In the genomic region with DNA sequence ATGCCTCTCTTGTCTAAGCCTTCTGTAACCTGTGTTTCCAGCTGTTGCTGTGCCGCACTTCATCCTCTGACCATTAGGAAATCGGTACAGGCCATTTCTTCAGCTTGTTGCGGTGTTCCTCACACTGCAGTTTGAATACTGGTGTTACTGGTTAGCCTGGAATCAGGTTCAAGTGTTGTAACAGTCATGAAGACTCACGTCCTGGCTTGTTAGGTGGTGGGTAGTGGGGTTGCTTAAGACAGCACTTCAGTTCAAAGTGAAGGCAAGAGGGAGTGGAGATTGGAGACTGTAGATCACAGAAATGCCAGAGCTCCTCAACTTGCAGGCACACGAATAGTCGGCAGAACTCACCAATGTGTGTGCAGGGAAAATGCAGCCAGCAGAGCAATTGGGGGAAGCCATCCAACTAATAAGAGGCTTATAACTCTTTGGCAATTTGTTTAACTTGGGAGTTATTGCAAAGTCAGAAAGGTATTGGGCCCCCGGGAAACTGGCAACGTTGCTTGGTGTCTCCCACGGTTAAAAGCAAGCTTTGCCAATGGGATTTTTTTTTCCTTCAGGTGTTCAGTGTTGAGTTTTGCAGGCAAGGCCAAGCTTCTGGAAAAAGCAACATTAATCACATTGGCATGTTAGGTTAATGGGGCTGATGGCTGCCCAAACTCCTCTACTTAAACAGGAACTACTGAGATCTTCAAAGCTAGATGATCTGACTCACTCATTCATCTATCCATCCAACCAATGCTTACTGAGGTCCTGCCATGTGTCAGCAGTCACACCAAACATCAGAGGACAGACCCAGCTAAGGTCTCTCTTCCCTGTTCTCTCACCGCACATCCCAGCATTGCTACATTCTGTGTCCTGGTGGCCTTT, we compare ENCODE assay signal across 28 cellular contexts.
DNase-seq lines count a peak whose midpoint lies in the region; ATAC-seq, FAIRE-seq and TF ChIP-seq lines count a peak whose summit lies in the region.
"Had no signal": no experiment of that assay in that cellular context is flagged by ENCODE, and none has a peak within 500 bp of the region (broad histone marks: within the 10 kb centered on the region; RNA-seq: fewer than 3 reads in every experiment).

No MANE protein-coding gene starts in this region.

- H3K79me2 ChIP-seq in H1 (ENCODE audit: control insufficient read depth in 1 of 2, insufficient read depth in 2 of 2, low read length in 2 of 2), result no peaks in the 10 kb centered on the region
- H3K79me2 ChIP-seq: parathyroid adenoma had no signal

- H3K23me2 ChIP-seq in H1 (ENCODE audit: low read depth, low read length), result no peaks in the 10 kb centered on the region; the same call in 1 of the 2 replicates

- H2AK5ac ChIP-seq in H1 (ENCODE audit: low read depth, low read length), result no peak overlapping the region

- CTCF ChIA-PET in H1 (lab: Charles Lee; ENCODE audit: partially characterized antibody), result interaction anchor here (0.6 to 6.5 kb wide), 6 partner anchors 9 to 469 kb away, joined by 3 to 55 read pairs (median 4); no protein-coding TSS in a partner anchor

- H4K20me1 ChIP-seq in H1 (replicated peaks in 1 of 2; ENCODE audit: control insufficient read depth in 1 of 2, insufficient read depth in 2 of 2, low read length in 2 of 2), result no peaks in the 10 kb centered on the region

- H3K4me1 ChIP-seq in H1 (replicated peaks in 1 of 4; ENCODE audit: control insufficient read depth in 3 of 4, insufficient read depth in 4 of 4, low read length in 3 of 4) (no peaks in the 10 kb centered on the region), left lung (no peaks in the 10 kb centered on the region)
- H3K4me1 ChIP-seq: ascending aorta, parathyroid adenoma, right lobe of liver, stomach had no signal

- no peaks in the 10 kb centered on the region for H3K79me1 ChIP-seq in H1 (ENCODE audit: low read depth, low read length)

- peaks cover 28% of the 10 kb centered on the region for H3K27me3 Mint-ChIP-seq in stimulated activated naive CD8-positive, alpha-beta T cell treated with anti-CD3 and anti-CD28 coated beads, Interleukin-15, amount 100 ng/mL, for 72 hours
- H3K27me3 Mint-ChIP-seq: activated naive CD8-positive, alpha-beta T cell; activated T-helper 17 cell treated with anti-CD3 and anti-CD28 coated beads, Interleukin-2, amount 50 U/mL, for 72 hours had no signal

- peak; percentile 59 for ATAC-seq in stimulated activated naive CD8-positive, alpha-beta T cell treated with anti-CD3 and anti-CD28 coated beads, Interleukin-15, amount 100 ng/mL, for 72 hours
- no peak for ATAC-seq in stimulated activated naive CD8-positive, alpha-beta T cell treated with anti-CD3 and anti-CD28 coated beads, Interleukin-15, Interleukin-2, amounts not matched to agents 100 U/mL and 50 U/mL, for 24 hours
- ATAC-seq in left lung, result peak; percentile 16
- no peak for ATAC-seq in GM19395 (IDR thresholded peaks at IDR 0.05; ENCODE audit: unreplicated experiment)
- ATAC-seq: activated T-helper 17 cell treated with anti-CD3 and anti-CD28 coated beads, Interleukin-2, amount 50 U/mL, for 72 hours; right lobe of liver had no signal

- H3K9me3 ChIP-seq in H1 (ENCODE audit: insufficient read depth in 2 of 2, low read depth in 1 of 2, low read length in 1 of 2), result no peaks in the 10 kb centered on the region
- H3K9me3 ChIP-seq in left lung, result no peaks in the 10 kb centered on the region
- H3K9me3 ChIP-seq: ascending aorta, right lobe of liver, stomach had no signal

- H2BK15ac ChIP-seq in H1 (ENCODE audit: low read length), result no peak overlapping the region

- H3K56ac ChIP-seq in H1 (replicated peaks; ENCODE audit: insufficient read length, low read depth, low read length), result no peak overlapping the region

- no peak overlapping the region for H2BK5ac ChIP-seq in H1 (ENCODE audit: low read depth, low read length)

- no peak overlapping the region for H3K4ac ChIP-seq in H1 (replicated peaks; ENCODE audit: insufficient read length, low read depth, low read length)

- H3K18ac ChIP-seq in H1 (ENCODE audit: extremely low read depth, low read length), result no peak overlapping the region

- no peak overlapping the region for H3K4me3 Mint-ChIP-seq in stimulated activated naive CD8-positive, alpha-beta T cell treated with anti-CD3 and anti-CD28 coated beads, Interleukin-15, amount 100 ng/mL, for 72 hours
- H3K4me3 Mint-ChIP-seq: activated naive CD8-positive, alpha-beta T cell; activated T-helper 17 cell treated with anti-CD3 and anti-CD28 coated beads, Interleukin-2, amount 50 U/mL, for 72 hours; CD8-positive, alpha-beta memory T cell; central memory CD8-positive, alpha-beta T cell; nephron progenitor cell; type B pancreatic cell had no signal

- no peak; a peak in 1 of 4 replicates for TF ChIP-seq RAD21 in H1 (IDR thresholded peaks at IDR 0.05 in 1 of 2, conservative IDR thresholded peaks at IDR 0.05 in 1 of 2; ENCODE audit: low read depth in 2 of 2, low read length in 2 of 2)

- WGBS in H1 (ENCODE audit: extremely low coverage in 1 of 2, insufficient coverage in 1 of 2, insufficient read length in 1 of 2, insufficient replicate concordance in 2 of 2, low coverage in 1 of 2, low lambda C conversion rate in 2 of 2, missing lambda C conversion rate in 1 of 2), 2 experiments, result 94% methylated on average over 10 of the region's 10 CpGs; no CpG with 5 or more reads in 1 of the 2 experiments

- intact Hi-C loops in left lung (cut with DNase I), result no loop called here

- no peak overlapping the region for H3K4me2 ChIP-seq in H1 (ENCODE audit: insufficient read depth in 1 of 2, low read depth in 2 of 2, low read length in 2 of 2)

- no peak overlapping the region for H4K8ac ChIP-seq in H1 (ENCODE audit: extremely low read depth, insufficient read depth, low read length)

- peaks cover 25% of the 10 kb centered on the region for H3K4me1 Mint-ChIP-seq in stimulated activated naive CD8-positive, alpha-beta T cell treated with anti-CD3 and anti-CD28 coated beads, Interleukin-15, amount 100 ng/mL, for 72 hours

- no peak overlapping the region for H3K23ac ChIP-seq in H1 (ENCODE audit: insufficient read length)

- no peak for TF ChIP-seq EP300 in H1 (IDR thresholded peaks at IDR 0.05; ENCODE audit: borderline replicate concordance in 1 of 2, low read depth in 2 of 2, low read length in 2 of 2)

- peak overlapping the region in 1 of 4 experiments; percentile 28; a peak in 1 of 7 replicates for H3K9ac ChIP-seq in H1 (replicated peaks in 1 of 4; ENCODE audit: extremely low read depth in 1 of 4, low read depth in 3 of 4, low read length in 3 of 4)
- H3K9ac ChIP-seq: parathyroid adenoma had no signal

- H4K5ac ChIP-seq in H1 (ENCODE audit: insufficient read length, low read depth, low read length), result no peak overlapping the region

- H3K14ac ChIP-seq in H1 (ENCODE audit: insufficient read length), result no peak overlapping the region

- H3K36me3 ChIP-seq in H1 (ENCODE audit: control insufficient read depth in 2 of 4, insufficient read depth in 4 of 4, low read length in 3 of 4) (no peaks in the 10 kb centered on the region), left lung (no peaks in the 10 kb centered on the region)
- H3K36me3 ChIP-seq: ascending aorta, right lobe of liver, stomach had no signal

- FAIRE-seq in H1 (lab: Jason Lieb, UNC), result no peak
- FAIRE-seq: A204.1, endothelial cell of umbilical vein had no signal

- H3K27ac ChIP-seq in H1 (ENCODE audit: low read depth, low read length) (no peak overlapping the region), left lung (no peak overlapping the region)
- H3K27ac ChIP-seq: ascending aorta, parathyroid adenoma, right lobe of liver, SK-N-MC, stomach had no signal

- POLR2A ChIA-PET in H1 (lab: Charles Lee; ENCODE audit: partially characterized antibody), result interaction anchor here (0.5 kb wide), 1 partner anchor 650 kb away, joined by 3 read pairs; no protein-coding TSS in a partner anchor

- DNase-seq in stimulated activated naive CD8-positive, alpha-beta T cell treated with anti-CD3 and anti-CD28 coated beads, Interleukin-15, amount 100 ng/mL, for 72 hours, result no peak
- DNase-seq in stimulated activated naive CD8-positive, alpha-beta T cell treated with anti-CD3 and anti-CD28 coated beads, Interleukin-15, Interleukin-2, amounts not matched to agents 100 U/mL and 50 U/mL, for 24 hours, result no peak
- DNase-seq in H1 (ENCODE audit: low read depth in 1 of 2, low spot score in 2 of 2) (no peak), left lung (no peak), NCI-H510A (lab: John Stamatoyannopoulos, UW) (no peak), pons (ENCODE audit: low spot score) (no peak)
- no peak for DNase-seq in stimulated activated CD4-positive, alpha-beta T cell treated with anti-CD3 and anti-CD28 coated beads, Interleukin-1b, Interleukin-23, amount 100 ng/mL, for 48 hours
- DNase-seq: activated CD4-positive, alpha-beta T cell treated with anti-CD3 and anti-CD28 coated beads for 48 hours; CD8-positive, alpha-beta memory T cell; dermis blood vessel endothelial cell; foreskin fibroblast; Kasumi-1; NCI-H1048; NCI-H1694 treated with DMSO at 0.1 percent for 48 hours; NCI-H69; nephron progenitor cell; right lobe of liver; stomach had no signal

- no peaks in the 10 kb centered on the region for H3K27me3 ChIP-seq in H1 (replicated peaks in 1 of 4; ENCODE audit: control insufficient read depth in 3 of 4, extremely low read depth in 1 of 4, insufficient read depth in 3 of 4, low read length in 3 of 4)
- H3K27me3 ChIP-seq in left lung, result peaks cover 0 to 6% of the 10 kb centered on the region in 2 donors
- H3K27me3 ChIP-seq: ascending aorta, right lobe of liver, stomach had no signal

- TF ChIP-seq CTCF in H1 (IDR thresholded peaks at IDR 0.05; ENCODE audit: control extremely low read depth in 1 of 3, insufficient read depth in 1 of 3, low read depth in 1 of 3, low read length in 3 of 3) (no peak), left lung (IDR thresholded peaks at IDR 0.05) (no peak)

- H2AFZ ChIP-seq in H1 (ENCODE audit: low read length), result peak overlapping the region; percentile 77; the same call in 1 of the 2 replicates
- H2AFZ ChIP-seq: parathyroid adenoma had no signal

- H2BK120ac ChIP-seq in H1 (replicated peaks; ENCODE audit: low read depth, low read length), result no peak overlapping the region

- H4K91ac ChIP-seq in H1 (replicated peaks; ENCODE audit: insufficient read length, low read length), result no peak overlapping the region

- no peak for TF ChIP-seq POLR2A in H1 (IDR thresholded peaks at IDR 0.05; ENCODE audit: control extremely low read depth in 1 of 2, low read depth in 2 of 2, low read length in 2 of 2)

- no peak overlapping the region for H3K4me3 ChIP-seq in H1 (ENCODE audit: extremely low read depth in 1 of 4, insufficient read depth in 2 of 4, low read depth in 3 of 4, low read length in 4 of 4)
- H3K4me3 ChIP-seq in left lung, result no peak overlapping the region
- H3K4me3 ChIP-seq: ascending aorta, right lobe of liver, SK-N-MC, stomach had no signal

- no peak overlapping the region for H2BK12ac ChIP-seq in H1 (ENCODE audit: low read depth, low read length)

- H2BK20ac ChIP-seq in H1 (ENCODE audit: low read length), result no peak overlapping the region

- H3K27ac Mint-ChIP-seq in stimulated activated naive CD8-positive, alpha-beta T cell treated with anti-CD3 and anti-CD28 coated beads, Interleukin-15, amount 100 ng/mL, for 72 hours, result no peak overlapping the region
- H3K27ac Mint-ChIP-seq: activated naive CD8-positive, alpha-beta T cell; activated T-helper 17 cell treated with anti-CD3 and anti-CD28 coated beads, Interleukin-2, amount 50 U/mL, for 72 hours; nephron progenitor cell; type B pancreatic cell had no signal

- no peaks in the 10 kb centered on the region for H3K9me3 Mint-ChIP-seq in stimulated activated naive CD8-positive, alpha-beta T cell treated with anti-CD3 and anti-CD28 coated beads, Interleukin-15, amount 100 ng/mL, for 72 hours
- H3K9me3 Mint-ChIP-seq: activated T-helper 17 cell treated with anti-CD3 and anti-CD28 coated beads, Interleukin-2, amount 50 U/mL, for 72 hours; CD8-positive, alpha-beta memory T cell; central memory CD8-positive, alpha-beta T cell; type B pancreatic cell had no signal

Comparison
In these comparisons a context has a peak if more than half of its experiments do, and no peak if none do; other contexts are left out.
1. ATAC-seq: peak in stimulated activated naive CD8-positive, alpha-beta T cell treated with anti-CD3 and anti-CD28 coated beads, Interleukin-15, amount 100 ng/mL, for 72 hours (single experiment) and left lung (single experiment); none in stimulated activated naive CD8-positive, alpha-beta T cell treated with anti-CD3 and anti-CD28 coated beads, Interleukin-15, Interleukin-2, amounts not matched to agents 100 U/mL and 50 U/mL, for 24 hours (single experiment) and GM19395 (single experiment).